Comparison of ENCODE assay signal across 22 cellular contexts in the genomic region with DNA sequence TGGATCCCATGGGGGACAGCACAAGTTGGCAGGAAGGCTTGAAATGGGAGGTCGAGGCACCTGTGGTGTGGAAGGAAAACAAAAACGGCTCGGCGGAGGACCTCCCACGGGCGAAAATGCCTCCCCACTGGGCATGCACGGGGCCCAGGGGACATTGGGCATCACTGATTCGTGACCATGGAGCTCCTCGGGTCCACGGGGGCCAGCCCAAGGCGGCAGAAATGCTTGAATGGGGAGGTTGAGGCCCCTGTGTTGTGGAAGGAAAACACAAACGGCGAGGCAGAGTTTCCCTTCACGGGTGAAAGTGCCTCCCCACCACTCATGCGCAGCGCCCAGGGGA.
DNase-seq lines count a peak whose midpoint lies in the region; ATAC-seq, FAIRE-seq and TF ChIP-seq lines count a peak whose summit lies in the region.
"Had no signal": no experiment of that assay in that cellular context is flagged by ENCODE, and none has a peak within 500 bp of the region (broad histone marks: within the 10 kb centered on the region; RNA-seq: fewer than 3 reads in every experiment).

No MANE protein-coding gene starts in this region.

- no peaks in the 10 kb centered on the region for H3K79me2 ChIP-seq in HepG2 (ENCODE audit: insufficient read depth, low read length)

- intact Hi-C loops in right lobe of liver (cut with DNase I): no loop called here
- intact Hi-C loops in HepG2 (cut with micrococcal nuclease; ENCODE audit: unreplicated experiment): no loop called here
- intact Hi-C loops in aorta (cut with DNase I): no loop called here

- H3K4me1 ChIP-seq in right lobe of liver: no peaks in the 10 kb centered on the region
- no peaks in the 10 kb centered on the region for H3K4me1 ChIP-seq in HepG2 (ENCODE audit: insufficient read depth, low read length)
- no peaks in the 10 kb centered on the region for H3K4me1 ChIP-seq in aorta (ENCODE audit: control insufficient read depth in 1 of 2, insufficient read depth in 2 of 2, low read length in 2 of 2)
- H3K4me1 ChIP-seq in SJCRH30: no peaks in the 10 kb centered on the region
- H3K4me1 ChIP-seq: ascending aorta, pancreas had no signal

- in situ Hi-C loops in HepG2 (cut with HindIII; ENCODE audit: extremely low pct_ligation_motif_present, low pct_unique_long_range_greater_than_20kb): no loop called here

- DNase-seq in right lobe of liver (peak; percentile 8 to 28 (median 20)), HepG2 (ENCODE audit: low spot score) (no peak), endothelial cell (ENCODE audit: low spot score) (peak; percentile 1), omental fat pad (ENCODE audit: low spot score) (peak; percentile 12), aorta (peak; percentile 19 to 63), SJCRH30 (no peak)
- DNase-seq: activated gamma-delta T cell; erythroblast; GF-D8; KBM-7; NCI-H1105 treated with DMSO at 0.1 percent for 48 hours; NK-92 treated with Interleukin-12 subunit alpha and Interleukin-12 subunit beta, amount 100 ng/mL, for 24 hours; SIG-M5; stimulated activated CD4-positive, alpha-beta T cell treated with anti-CD3 and anti-CD28 coated beads, Interleukin-12 subunit alpha, Interleukin-12 subunit beta, amount 100 ng/mL, for 4 hours had no signal

- no TSS peak for BruUV-seq in HepG2 (replicated peaks; lab: Mats Ljungman, UMichigan)

- H3K27ac ChIP-seq in right lobe of liver (no peak overlapping the region), HepG2 (ENCODE audit: extremely low read length, insufficient read depth, low read length) (no peak overlapping the region), aorta (ENCODE audit: low read depth in 1 of 2, low read length in 2 of 2) (no peak overlapping the region), SJCRH30 (no peak overlapping the region)
- H3K27ac ChIP-seq: ascending aorta, HL-60, pancreas had no signal

- FAIRE-seq in HepG2 (lab: Jason Lieb, UNC): no peak
- FAIRE-seq: colon, pancreas had no signal

- no peak for ATAC-seq in right lobe of liver
- no peak for ATAC-seq in HepG2
- no peak for ATAC-seq in omental fat pad (ENCODE audit: low FRiP score)
- ATAC-seq in aorta (ENCODE audit: low FRiP score): no peak
- no peak for ATAC-seq in HG03139 (IDR thresholded peaks at IDR 0.05; ENCODE audit: unreplicated experiment)
- no peak for ATAC-seq in HG03025 (IDR thresholded peaks at IDR 0.05; ENCODE audit: low FRiP score, unreplicated experiment)
- ATAC-seq: pancreas had no signal

- TF ChIP-seq RAD21 in HepG2 (CRISPR knock-in tag; IDR thresholded peaks at IDR 0.05): no peak

- POLR2A ChIA-PET in HepG2 (lab: Yijun Ruan, JAX): no interaction called here

- CTCF ChIA-PET in HepG2 (lab: Yijun Ruan, JAX; ENCODE audit: low intra/inter-chr PET ratio, low total read pairs): no interaction called here

- no peak overlapping the region for H3K4me3 Mint-ChIP-seq in endothelial cell (ENCODE audit: unreplicated experiment)
- H3K4me3 Mint-ChIP-seq: stimulated activated naive CD8-positive, alpha-beta T cell treated with anti-CD3 and anti-CD28 coated beads, Interleukin-15, Interleukin-2, amounts not matched to agents 100 ng/mL and 50 ng/mL, for 24 hours; T-helper 2 cell treated with Interferon-gamma antibody and Interleukin-4, amounts not matched to agents 5 μg/mL and 100 μg/mL, for 36 hours had no signal

- H3K4me1 Mint-ChIP-seq in endothelial cell (ENCODE audit: unreplicated experiment): no peaks in the 10 kb centered on the region

- H3K9me3 Mint-ChIP-seq in endothelial cell (ENCODE audit: unreplicated experiment): peaks cover 13% of the 10 kb centered on the region

- TF ChIP-seq EP300 in HepG2 (IDR thresholded peaks at IDR 0.05; ENCODE audit: low read depth in 2 of 2, low read length in 2 of 2) (no peak), HepG2 (CRISPR knock-in tag; IDR thresholded peaks at IDR 0.05; ENCODE audit: borderline replicate concordance) (no peak)

- TF ChIP-seq POLR2A in right lobe of liver (IDR thresholded peaks at IDR 0.05) (no peak), HepG2 (IDR thresholded peaks at IDR 0.05; ENCODE audit: insufficient read depth in 1 of 2, low read depth in 2 of 2, low read length in 2 of 2) (no peak)

- H3K9ac ChIP-seq in HepG2 (ENCODE audit: insufficient read depth, low read depth, low read length): no peak overlapping the region

- no peaks in the 10 kb centered on the region for H3K36me3 ChIP-seq in right lobe of liver
- H3K36me3 ChIP-seq in HepG2 (replicated peaks in 1 of 2; ENCODE audit: control insufficient read depth in 1 of 2, insufficient read depth in 2 of 2, low read length in 2 of 2): no peaks in the 10 kb centered on the region
- H3K36me3 ChIP-seq in aorta (ENCODE audit: control insufficient read depth in 1 of 2, insufficient read depth in 2 of 2, low read length in 1 of 2): no peaks in the 10 kb centered on the region
- H3K36me3 ChIP-seq in SJCRH30: no peaks in the 10 kb centered on the region
- H3K36me3 ChIP-seq: ascending aorta, pancreas had no signal

- H3K27me3 ChIP-seq in right lobe of liver (no peaks in the 10 kb centered on the region), HepG2 (ENCODE audit: control insufficient read depth in 1 of 2, insufficient read depth in 2 of 2, low read length in 2 of 2) (peaks cover 1 to 4% of the 10 kb centered on the region in 2 experiments; a peak in 3 of 5 replicates), aorta (ENCODE audit: control insufficient read depth in 1 of 2, insufficient read depth in 2 of 2, low read length in 1 of 2) (no peaks in the 10 kb centered on the region), SJCRH30 (no peaks in the 10 kb centered on the region)
- H3K27me3 ChIP-seq: ascending aorta, pancreas had no signal

- H3K27me3 Mint-ChIP-seq in endothelial cell (ENCODE audit: unreplicated experiment): peaks cover 3% of the 10 kb centered on the region
- H3K27me3 Mint-ChIP-seq: stimulated activated naive CD8-positive, alpha-beta T cell treated with anti-CD3 and anti-CD28 coated beads, Interleukin-15, Interleukin-2, amounts not matched to agents 100 ng/mL and 50 ng/mL, for 24 hours had no signal

- no peak overlapping the region for H3K4me2 ChIP-seq in HepG2 (ENCODE audit: low read depth, low read length)

- no peaks in the 10 kb centered on the region for H3K9me3 ChIP-seq in right lobe of liver
- H3K9me3 ChIP-seq in HepG2 (ENCODE audit: low read length): peaks cover 12% of the 10 kb centered on the region
- peaks cover 3% of the 10 kb centered on the region for H3K9me3 ChIP-seq in aorta (ENCODE audit: control insufficient read depth, low read length)
- no peaks in the 10 kb centered on the region for H3K9me3 ChIP-seq in SJCRH30 (replicated peaks)
- H3K9me3 ChIP-seq: pancreas had no signal

- TF ChIP-seq CTCF in right lobe of liver (IDR thresholded peaks at IDR 0.05) (no peak), HepG2 (CRISPR knock-in tag; IDR thresholded peaks at IDR 0.05) (no peak), endothelial cell (IDR thresholded peaks at IDR 0.05; ENCODE audit: unreplicated experiment) (no peak), omental fat pad (IDR thresholded peaks at IDR 0.05) (no peak)

- no peak overlapping the region for H3K27ac Mint-ChIP-seq in endothelial cell (ENCODE audit: unreplicated experiment)
- H3K27ac Mint-ChIP-seq: stimulated activated naive CD8-positive, alpha-beta T cell treated with anti-CD3 and anti-CD28 coated beads, Interleukin-15, Interleukin-2, amounts not matched to agents 100 ng/mL and 50 ng/mL, for 24 hours; T-helper 2 cell treated with Interferon-gamma antibody and Interleukin-4, amounts not matched to agents 5 μg/mL and 100 μg/mL, for 36 hours had no signal

- H3K4me3 ChIP-seq in right lobe of liver (no peak overlapping the region), HepG2 (replicated peaks in 1 of 3; ENCODE audit: insufficient read depth in 1 of 3, low read depth in 2 of 3, low read length in 3 of 3) (no peak overlapping the region), aorta (ENCODE audit: low read length in 2 of 2) (no peak overlapping the region), SJCRH30 (no peak overlapping the region)
- H3K4me3 ChIP-seq: ascending aorta, pancreas had no signal

- no peak overlapping the region for H2AFZ ChIP-seq in HepG2 (ENCODE audit: low read length)

- H3K36me3 Mint-ChIP-seq in endothelial cell (ENCODE audit: low read depth, unreplicated experiment): no peaks in the 10 kb centered on the region

- no peaks in the 10 kb centered on the region for H4K20me1 ChIP-seq in HepG2 (ENCODE audit: insufficient read depth, low read length)

- 7% methylated on average over 2 of the region's 16 CpGs for WGBS in right lobe of liver (ENCODE audit: insufficient coverage, low coverage, low lambda C conversion rate, missing lambda C conversion rate)
- 23% methylated on average over 6 of the region's 16 CpGs for WGBS in HepG2 (ENCODE audit: low lambda C conversion rate)
- WGBS in aorta, 2 donors: 63 to 66% methylated on average over 16 of the region's 16 CpGs

TF ChIP-seq in HepG2, 621 proteins besides CTCF, POLR2A, EP300 and RAD21:
- TF ChIP-seq ESRRA (CRISPR knock-in tag; IDR thresholded peaks at IDR 0.05; ENCODE audit: low read depth) (no peak), ZNF746 (CRISPR knock-in tag; IDR thresholded peaks at IDR 0.05) (no peak), NFRKB (IDR thresholded peaks at IDR 0.05) (no peak), RELA (CRISPR knock-in tag; IDR thresholded peaks at IDR 0.05) (no peak), ZNF251 (CRISPR knock-in tag; IDR thresholded peaks at IDR 0.05) (no peak), ZFP62 (CRISPR knock-in tag; IDR thresholded peaks at IDR 0.05) (no peak), PRMT3 (CRISPR knock-in tag; IDR thresholded peaks at IDR 0.05; ENCODE audit: borderline replicate concordance, low read depth) (no peak)

Comparison
In these comparisons a context has a peak if more than half of its experiments do, and no peak if none do; other contexts are left out.
1. DNase-seq: peak in right lobe of liver (3 of 3), endothelial cell (single experiment), omental fat pad (single experiment) and aorta (2 of 2); none in HepG2 (single experiment) and SJCRH30 (0 of 2).